19 cellular contexts compared by ENCODE assay signal in genomic region chr1:162381383-162381782, GRCh38. TPM values are rescaled to one million over a fixed set of nuclear protein-coding genes. Genes with fewer than 3 reads are reported as not detected.
DNase-seq lines count a peak whose midpoint lies in the region; ATAC-seq, FAIRE-seq and TF ChIP-seq lines count a peak whose summit lies in the region.
"Had no signal": no experiment of that assay in that cellular context is flagged by ENCODE, and none has a peak within 500 bp of the region (broad histone marks: within the 10 kb centered on the region; RNA-seq: fewer than 3 reads in every experiment).

Gene C1orf226, plus strand, starts transcription at chr1:162381728. Its CDS starts 174 bp downstream, at chr1:162381902.

- H3K27me3 ChIP-seq in right lobe of liver = no peaks in the 10 kb centered on the region
- H3K27me3 ChIP-seq in HepG2 (ENCODE audit: control insufficient read depth in 1 of 2, insufficient read depth in 2 of 2, low read length in 2 of 2) = no peaks in the 10 kb centered on the region
- peaks cover 0 to 2% of the 10 kb centered on the region in 2 donors for H3K27me3 ChIP-seq in mucosa of rectum (ENCODE audit: control insufficient read depth in 2 of 2, insufficient read depth in 2 of 2, low read length in 2 of 2)
- H3K27me3 ChIP-seq in vagina = no peaks in the 10 kb centered on the region
- H3K27me3 ChIP-seq: gastrocnemius medialis, tibial nerve had no signal

- intact Hi-C loops in right lobe of liver (cut with DNase I) (loop anchor here in 1 of 2 donors (10.0 kb wide), 1 partner anchor 327 kb away; no protein-coding TSS in a partner anchor), HepG2 (cut with micrococcal nuclease; ENCODE audit: unreplicated experiment) (no loop called here), vagina (cut with DNase I) (loop anchor here (10.0 kb wide), 1 partner anchor 327 kb away; no protein-coding TSS in a partner anchor)

- H3K9ac ChIP-seq in HepG2 (ENCODE audit: insufficient read depth, low read depth, low read length) (no peak within 1 kb of the TSS), mucosa of rectum (ENCODE audit: low read depth in 1 of 2, low read length in 2 of 2) (peak within 1 kb of the TSS; percentile 47 to 67)

- H3K4me3 ChIP-seq in right lobe of liver = no peak within 1 kb of the TSS
- no peak within 1 kb of the TSS for H3K4me3 ChIP-seq in HepG2 (replicated peaks in 1 of 3; ENCODE audit: insufficient read depth in 1 of 3, low read depth in 2 of 3, low read length in 3 of 3)
- peak within 1 kb of the TSS; percentile 21 to 60 for H3K4me3 ChIP-seq in mucosa of rectum (ENCODE audit: low read length in 2 of 2)
- no peak within 1 kb of the TSS for H3K4me3 ChIP-seq in vagina
- H3K4me3 ChIP-seq: gastrocnemius medialis, tibial nerve had no signal

- no peak for TF ChIP-seq RAD21 in HepG2 (CRISPR knock-in tag; IDR thresholded peaks at IDR 0.05)

- no peak for TF ChIP-seq CTCF in right lobe of liver (IDR thresholded peaks at IDR 0.05)
- no peak for TF ChIP-seq CTCF in HepG2 (CRISPR knock-in tag; IDR thresholded peaks at IDR 0.05)
- no peak for TF ChIP-seq CTCF in endothelial cell (IDR thresholded peaks at IDR 0.05; ENCODE audit: unreplicated experiment)
- TF ChIP-seq CTCF in vagina (IDR thresholded peaks at IDR 0.05) = no peak

- TF ChIP-seq POLR2A in right lobe of liver (IDR thresholded peaks at IDR 0.05) = no peak
- TF ChIP-seq POLR2A in HepG2 (IDR thresholded peaks at IDR 0.05; ENCODE audit: insufficient read depth in 1 of 2, low read depth in 2 of 2, low read length in 2 of 2) = no peak
- no peak for TF ChIP-seq POLR2A in vagina (IDR thresholded peaks at IDR 0.05)

- POLR2A ChIA-PET in HepG2 (lab: Yijun Ruan, JAX) = no interaction called here

- in situ Hi-C loops in HepG2 (cut with HindIII; ENCODE audit: extremely low pct_ligation_motif_present, low pct_unique_long_range_greater_than_20kb) = no loop called here

- WGBS in right lobe of liver (ENCODE audit: insufficient coverage, low coverage, low lambda C conversion rate, missing lambda C conversion rate) = 91% methylated on average over 3 of the region's 3 CpGs
- 95% methylated on average over 3 of the region's 3 CpGs for WGBS in HepG2 (ENCODE audit: low lambda C conversion rate)

- TF ChIP-seq EP300 in HepG2 (IDR thresholded peaks at IDR 0.05; ENCODE audit: low read depth in 2 of 2, low read length in 2 of 2) (no peak), HepG2 (CRISPR knock-in tag; IDR thresholded peaks at IDR 0.05; ENCODE audit: borderline replicate concordance) (no peak)

- peak in 3 of 4 donors; percentile 12 to 65 (median 60) for ATAC-seq in right lobe of liver
- ATAC-seq in HepG2 = no peak
- ATAC-seq: gastrocnemius medialis had no signal

- no peak for DNase-seq in right lobe of liver
- no peak for DNase-seq in HepG2 (ENCODE audit: low spot score)
- no peak for DNase-seq in endothelial cell (ENCODE audit: low spot score)
- peak; percentile 58 to 74 for DNase-seq in vagina (ENCODE audit: extremely low spot score in 2 of 2)
- DNase-seq in cortex of kidney (lab: John Stamatoyannopoulos, UW) = no peak
- DNase-seq in immature natural killer cell = no peak
- no peak for DNase-seq in stimulated activated CD4-positive, alpha-beta T cell treated with anti-CD3 and anti-CD28 coated beads, Interleukin-2, amount 100 ng/mL, for 48 hours
- DNase-seq: activated B cell treated with CpG ODN at 0.5 μM for 24 hours; activated naive CD4-positive, alpha-beta T cell; CD8-positive, alpha-beta memory T cell; effector memory CD4-positive, alpha-beta T cell; gastrocnemius medialis; IMR-90; NCI-H226 had no signal

- no peaks in the 10 kb centered on the region for H3K79me2 ChIP-seq in HepG2 (ENCODE audit: insufficient read depth, low read length)

- H3K4me1 ChIP-seq in right lobe of liver = peaks cover 0 to 16% (median 0%) of the 10 kb centered on the region in 4 donors
- no peaks in the 10 kb centered on the region for H3K4me1 ChIP-seq in HepG2 (ENCODE audit: insufficient read depth, low read length)
- peaks cover 26 to 30% of the 10 kb centered on the region in 2 donors for H3K4me1 ChIP-seq in mucosa of rectum (ENCODE audit: control insufficient read depth in 2 of 2, insufficient read depth in 2 of 2, low read length in 2 of 2)
- peaks cover 12% of the 10 kb centered on the region for H3K4me1 ChIP-seq in vagina
- H3K4me1 ChIP-seq: gastrocnemius medialis, tibial nerve had no signal

- no peak within 1 kb of the TSS for H3K4me2 ChIP-seq in HepG2 (ENCODE audit: low read depth, low read length)

- H3K9me3 Mint-ChIP-seq in endothelial cell (ENCODE audit: unreplicated experiment) (no peaks in the 10 kb centered on the region), immature natural killer cell (no peaks in the 10 kb centered on the region)
- H3K9me3 Mint-ChIP-seq: activated B cell treated with CpG ODN at 0.5 μM for 24 hours; CD8-positive, alpha-beta memory T cell had no signal

- H3K27ac Mint-ChIP-seq in endothelial cell (ENCODE audit: unreplicated experiment) (no peak within 1 kb of the TSS), immature natural killer cell (no peak within 1 kb of the TSS)
- H3K27ac Mint-ChIP-seq: activated B cell treated with CpG ODN at 0.5 μM for 24 hours; CD8-positive, alpha-beta memory T cell had no signal

- peak within 1 kb of the TSS; percentile 11 to 70 (median 38) for H3K27ac ChIP-seq in right lobe of liver
- no peak within 1 kb of the TSS for H3K27ac ChIP-seq in HepG2 (ENCODE audit: extremely low read length, insufficient read depth, low read length)
- H3K27ac ChIP-seq in mucosa of rectum (ENCODE audit: low read depth in 2 of 2, low read length in 2 of 2) = peak within 1 kb of the TSS; percentile 98 to 99
- peak within 1 kb of the TSS; percentile 73 for H3K27ac ChIP-seq in vagina
- H3K27ac ChIP-seq: gastrocnemius medialis had no signal

- BruUV-seq in HepG2 (replicated peaks; lab: Mats Ljungman, UMichigan) = no TSS peak

- H2AFZ ChIP-seq in HepG2 (ENCODE audit: low read length) = no peak within 1 kb of the TSS

- FAIRE-seq in HepG2 (lab: Jason Lieb, UNC) = no peak
- FAIRE-seq: A204.1, GM18507, GM19239 had no signal

- CTCF ChIA-PET in HepG2 (lab: Yijun Ruan, JAX; ENCODE audit: low intra/inter-chr PET ratio, low total read pairs) = no interaction called here

- H4K20me1 ChIP-seq in HepG2 (ENCODE audit: insufficient read depth, low read length) = no peaks in the 10 kb centered on the region

- H3K4me3 Mint-ChIP-seq in endothelial cell (ENCODE audit: unreplicated experiment) = no peak within 1 kb of the TSS
- H3K4me3 Mint-ChIP-seq in immature natural killer cell = no peak within 1 kb of the TSS
- H3K4me3 Mint-ChIP-seq: activated B cell treated with CpG ODN at 0.5 μM for 24 hours; CD8-positive, alpha-beta memory T cell had no signal

- H3K36me3 ChIP-seq in right lobe of liver = peaks cover 0 to 9% (median 0%) of the 10 kb centered on the region in 4 donors
- H3K36me3 ChIP-seq in HepG2 (replicated peaks in 1 of 2; ENCODE audit: control insufficient read depth in 1 of 2, insufficient read depth in 2 of 2, low read length in 2 of 2) = peaks cover 4 to 7% of the 10 kb centered on the region in 2 experiments; a peak in 4 of 5 replicates
- H3K36me3 ChIP-seq in mucosa of rectum (ENCODE audit: control insufficient read depth in 2 of 2, insufficient read depth in 2 of 2, low read length in 2 of 2) = peaks cover 6 to 10% of the 10 kb centered on the region in 2 donors
- no peaks in the 10 kb centered on the region for H3K36me3 ChIP-seq in vagina
- H3K36me3 ChIP-seq: gastrocnemius medialis had no signal

- H3K27me3 Mint-ChIP-seq in endothelial cell (ENCODE audit: unreplicated experiment) (peaks cover 8% of the 10 kb centered on the region), immature natural killer cell (ENCODE audit: low read depth in 3 of 3) (peaks cover 0 to 1% (median 0%) of the 10 kb centered on the region in 3 donors)
- H3K27me3 Mint-ChIP-seq: activated B cell treated with CpG ODN at 0.5 μM for 24 hours had no signal

- H3K9me3 ChIP-seq in right lobe of liver (no peaks in the 10 kb centered on the region), HepG2 (ENCODE audit: low read length) (no peaks in the 10 kb centered on the region), mucosa of rectum (ENCODE audit: control insufficient read depth in 2 of 2, low read length in 2 of 2) (no peaks in the 10 kb centered on the region), vagina (no peaks in the 10 kb centered on the region)
- H3K9me3 ChIP-seq: gastrocnemius medialis, tibial nerve had no signal

- H3K36me3 Mint-ChIP-seq in endothelial cell (ENCODE audit: low read depth, unreplicated experiment) (peaks cover 34% of the 10 kb centered on the region), immature natural killer cell (no peaks in the 10 kb centered on the region)
- H3K36me3 Mint-ChIP-seq: CD8-positive, alpha-beta memory T cell had no signal

- peaks cover 26% of the 10 kb centered on the region for H3K4me1 Mint-ChIP-seq in endothelial cell (ENCODE audit: unreplicated experiment)
- H3K4me1 Mint-ChIP-seq in immature natural killer cell = peaks cover 0 to 1% of the 10 kb centered on the region in 2 donors
- H3K4me1 Mint-ChIP-seq: activated B cell treated with CpG ODN at 0.5 μM for 24 hours; CD8-positive, alpha-beta memory T cell had no signal

RNA-seq across cellular contexts. Expression of gene C1orf226, which starts in this region (rescaled TPM):
- 10 to 100 TPM in 5 of 6 experiments, 1 to 10 TPM in 1; 6.5 to 45.3 (median 28.4) TPM for total RNA-seq in right lobe of liver
- total RNA-seq in HepG2 (2016; rRNA removed; fragmentation: Illumina TruSeq; extraction: Trizol) = 4.7 and 7.2 TPM in 2 replicates
- total RNA-seq in HepG2 (2016; cell fraction: cytosol; rRNA removed; fragmentation: Illumina TruSeq; extraction: Trizol; ENCODE audit: low read depth) = 1.0 and 1.4 TPM in 2 replicates
- 4.7 and 5.6 TPM in 2 replicates for total RNA-seq in HepG2 (2016; cell fraction: insoluble cytoplasmic fraction; rRNA removed; fragmentation: Illumina TruSeq; extraction: Trizol)
- total RNA-seq in HepG2 (2016; cell fraction: membrane; rRNA removed; fragmentation: Illumina TruSeq; extraction: Trizol) = 3.4 and 3.6 TPM in 2 replicates
- 9.3 and 11.2 TPM in 2 replicates for total RNA-seq in HepG2 (2016; cell fraction: nucleus; rRNA removed; fragmentation: Illumina TruSeq; extraction: Trizol)
- polyA plus RNA-seq in HepG2 (2011; rRNA removed) = 4.9 and 6.0 TPM in 2 replicates
- 3.2 and 3.4 TPM in 2 replicates for polyA plus RNA-seq in HepG2 (2011; cell fraction: cytosol; rRNA removed)
- 15.8 and 17.7 TPM in 2 replicates for polyA plus RNA-seq in HepG2 (2011; cell fraction: nucleus; rRNA removed)
- 5.2 and 7.5 TPM in 2 replicates for polyA plus RNA-seq in HepG2 (2012)
- polyA plus RNA-seq in HepG2 (2016; cell fraction: cytosol; fragmentation: Illumina TruSeq; extraction: Trizol; ENCODE audit: low read depth) = 0.59 and 0.76 TPM in 2 replicates
- 5.7 and 7.7 TPM in 2 replicates for polyA plus RNA-seq in HepG2 (2016; cell fraction: insoluble cytoplasmic fraction; fragmentation: Illumina TruSeq; extraction: Trizol; ENCODE audit: low read depth)
- 1.3 and 1.9 TPM in 2 replicates for polyA plus RNA-seq in HepG2 (2016; cell fraction: membrane; fragmentation: Illumina TruSeq; extraction: Trizol; ENCODE audit: low read depth)
- 20.2 and 21.5 TPM in 2 replicates for polyA plus RNA-seq in HepG2 (2016; cell fraction: nucleus; fragmentation: Illumina TruSeq; extraction: Trizol; ENCODE audit: insufficient read depth, low read depth)
- 12.6 and 14.6 TPM in 2 replicates for polyA minus RNA-seq in HepG2 (2011; rRNA and poly(A)+ RNA removed; ENCODE audit: low replicate concordance)
- 5.2 and 6.1 TPM in 2 replicates for polyA minus RNA-seq in HepG2 (2011; cell fraction: cytosol; rRNA and poly(A)+ RNA removed)
- polyA minus RNA-seq in HepG2 (2011; cell fraction: nucleus; rRNA and poly(A)+ RNA removed) = 10.2 and 14.7 TPM in 2 replicates
- 28.2 TPM for total RNA-seq in endothelial cell (ENCODE audit: unreplicated experiment)
- 2.7 TPM for total RNA-seq in vagina
- polyA plus RNA-seq in immature natural killer cell = not detected
- total RNA-seq: activated B cell treated with CpG ODN at 0.5 μM for 24 hours had no signal
- polyA plus RNA-seq: CD8-positive, alpha-beta memory T cell had no signal

Comparison
In these comparisons a context has a peak if more than half of its experiments do, and no peak if none do; other contexts are left out.
1. DNase-seq: peak in vagina (2 of 2); none in right lobe of liver (0 of 3), HepG2 (single experiment), endothelial cell (single experiment), cortex of kidney (single experiment), immature natural killer cell (0 of 3) and stimulated activated CD4-positive, alpha-beta T cell treated with anti-CD3 and anti-CD28 coated beads, Interleukin-2, amount 100 ng/mL, for 48 hours (0 of 2).
2. H3K4me3 ChIP-seq: peak in mucosa of rectum (2 of 2); none in right lobe of liver (0 of 3), HepG2 (0 of 3) and vagina (0 of 2).